1 cellular context compared by ENCODE assay signal in the genomic region with DNA sequence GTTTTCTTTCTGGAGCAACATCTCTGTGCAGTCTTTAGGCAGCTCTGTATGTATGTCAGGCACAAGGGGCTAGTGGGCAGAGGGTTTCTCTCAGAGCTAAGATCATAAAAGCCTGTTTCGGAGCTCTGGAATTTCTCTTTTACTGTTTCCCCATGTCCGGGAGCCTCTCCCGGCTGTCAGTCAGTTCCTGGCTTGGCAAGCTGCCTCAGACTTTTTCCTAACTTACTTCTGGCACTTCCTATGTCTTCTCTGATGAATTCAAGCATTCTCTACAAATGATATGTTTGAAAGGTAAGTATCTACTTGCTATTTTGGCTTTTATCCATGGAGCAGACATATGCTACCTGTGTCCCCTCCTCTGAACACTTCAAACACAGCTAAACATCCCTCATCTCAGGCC.
TF ChIP-seq lines count a peak whose summit lies in the region.

No MANE protein-coding gene starts in this region.

TF ChIP-seq in H1, 55 proteins besides CTCF, POLR2A, EP300 and RAD21:
- TF ChIP-seq NANOG (IDR thresholded peaks at IDR 0.05; ENCODE audit: insufficient read depth, low read depth, low read length, poor library complexity, severe bottlenecking) (no peak), RFX5 (IDR thresholded peaks at IDR 0.05; ENCODE audit: borderline replicate concordance, low read depth, low read length) (no peak), TEAD4 (IDR thresholded peaks at IDR 0.05; ENCODE audit: low read depth, low read length) (no peak), TAF1 (IDR thresholded peaks at IDR 0.05; ENCODE audit: low read depth, low read length) (no peak), SUZ12 (IDR thresholded peaks at IDR 0.05; ENCODE audit: low read length) (no peak), POLR2AphosphoS5 (IDR thresholded peaks at IDR 0.05; ENCODE audit: low read depth, low read length) (no peak)
- TF ChIP-seq, protein P1, sequence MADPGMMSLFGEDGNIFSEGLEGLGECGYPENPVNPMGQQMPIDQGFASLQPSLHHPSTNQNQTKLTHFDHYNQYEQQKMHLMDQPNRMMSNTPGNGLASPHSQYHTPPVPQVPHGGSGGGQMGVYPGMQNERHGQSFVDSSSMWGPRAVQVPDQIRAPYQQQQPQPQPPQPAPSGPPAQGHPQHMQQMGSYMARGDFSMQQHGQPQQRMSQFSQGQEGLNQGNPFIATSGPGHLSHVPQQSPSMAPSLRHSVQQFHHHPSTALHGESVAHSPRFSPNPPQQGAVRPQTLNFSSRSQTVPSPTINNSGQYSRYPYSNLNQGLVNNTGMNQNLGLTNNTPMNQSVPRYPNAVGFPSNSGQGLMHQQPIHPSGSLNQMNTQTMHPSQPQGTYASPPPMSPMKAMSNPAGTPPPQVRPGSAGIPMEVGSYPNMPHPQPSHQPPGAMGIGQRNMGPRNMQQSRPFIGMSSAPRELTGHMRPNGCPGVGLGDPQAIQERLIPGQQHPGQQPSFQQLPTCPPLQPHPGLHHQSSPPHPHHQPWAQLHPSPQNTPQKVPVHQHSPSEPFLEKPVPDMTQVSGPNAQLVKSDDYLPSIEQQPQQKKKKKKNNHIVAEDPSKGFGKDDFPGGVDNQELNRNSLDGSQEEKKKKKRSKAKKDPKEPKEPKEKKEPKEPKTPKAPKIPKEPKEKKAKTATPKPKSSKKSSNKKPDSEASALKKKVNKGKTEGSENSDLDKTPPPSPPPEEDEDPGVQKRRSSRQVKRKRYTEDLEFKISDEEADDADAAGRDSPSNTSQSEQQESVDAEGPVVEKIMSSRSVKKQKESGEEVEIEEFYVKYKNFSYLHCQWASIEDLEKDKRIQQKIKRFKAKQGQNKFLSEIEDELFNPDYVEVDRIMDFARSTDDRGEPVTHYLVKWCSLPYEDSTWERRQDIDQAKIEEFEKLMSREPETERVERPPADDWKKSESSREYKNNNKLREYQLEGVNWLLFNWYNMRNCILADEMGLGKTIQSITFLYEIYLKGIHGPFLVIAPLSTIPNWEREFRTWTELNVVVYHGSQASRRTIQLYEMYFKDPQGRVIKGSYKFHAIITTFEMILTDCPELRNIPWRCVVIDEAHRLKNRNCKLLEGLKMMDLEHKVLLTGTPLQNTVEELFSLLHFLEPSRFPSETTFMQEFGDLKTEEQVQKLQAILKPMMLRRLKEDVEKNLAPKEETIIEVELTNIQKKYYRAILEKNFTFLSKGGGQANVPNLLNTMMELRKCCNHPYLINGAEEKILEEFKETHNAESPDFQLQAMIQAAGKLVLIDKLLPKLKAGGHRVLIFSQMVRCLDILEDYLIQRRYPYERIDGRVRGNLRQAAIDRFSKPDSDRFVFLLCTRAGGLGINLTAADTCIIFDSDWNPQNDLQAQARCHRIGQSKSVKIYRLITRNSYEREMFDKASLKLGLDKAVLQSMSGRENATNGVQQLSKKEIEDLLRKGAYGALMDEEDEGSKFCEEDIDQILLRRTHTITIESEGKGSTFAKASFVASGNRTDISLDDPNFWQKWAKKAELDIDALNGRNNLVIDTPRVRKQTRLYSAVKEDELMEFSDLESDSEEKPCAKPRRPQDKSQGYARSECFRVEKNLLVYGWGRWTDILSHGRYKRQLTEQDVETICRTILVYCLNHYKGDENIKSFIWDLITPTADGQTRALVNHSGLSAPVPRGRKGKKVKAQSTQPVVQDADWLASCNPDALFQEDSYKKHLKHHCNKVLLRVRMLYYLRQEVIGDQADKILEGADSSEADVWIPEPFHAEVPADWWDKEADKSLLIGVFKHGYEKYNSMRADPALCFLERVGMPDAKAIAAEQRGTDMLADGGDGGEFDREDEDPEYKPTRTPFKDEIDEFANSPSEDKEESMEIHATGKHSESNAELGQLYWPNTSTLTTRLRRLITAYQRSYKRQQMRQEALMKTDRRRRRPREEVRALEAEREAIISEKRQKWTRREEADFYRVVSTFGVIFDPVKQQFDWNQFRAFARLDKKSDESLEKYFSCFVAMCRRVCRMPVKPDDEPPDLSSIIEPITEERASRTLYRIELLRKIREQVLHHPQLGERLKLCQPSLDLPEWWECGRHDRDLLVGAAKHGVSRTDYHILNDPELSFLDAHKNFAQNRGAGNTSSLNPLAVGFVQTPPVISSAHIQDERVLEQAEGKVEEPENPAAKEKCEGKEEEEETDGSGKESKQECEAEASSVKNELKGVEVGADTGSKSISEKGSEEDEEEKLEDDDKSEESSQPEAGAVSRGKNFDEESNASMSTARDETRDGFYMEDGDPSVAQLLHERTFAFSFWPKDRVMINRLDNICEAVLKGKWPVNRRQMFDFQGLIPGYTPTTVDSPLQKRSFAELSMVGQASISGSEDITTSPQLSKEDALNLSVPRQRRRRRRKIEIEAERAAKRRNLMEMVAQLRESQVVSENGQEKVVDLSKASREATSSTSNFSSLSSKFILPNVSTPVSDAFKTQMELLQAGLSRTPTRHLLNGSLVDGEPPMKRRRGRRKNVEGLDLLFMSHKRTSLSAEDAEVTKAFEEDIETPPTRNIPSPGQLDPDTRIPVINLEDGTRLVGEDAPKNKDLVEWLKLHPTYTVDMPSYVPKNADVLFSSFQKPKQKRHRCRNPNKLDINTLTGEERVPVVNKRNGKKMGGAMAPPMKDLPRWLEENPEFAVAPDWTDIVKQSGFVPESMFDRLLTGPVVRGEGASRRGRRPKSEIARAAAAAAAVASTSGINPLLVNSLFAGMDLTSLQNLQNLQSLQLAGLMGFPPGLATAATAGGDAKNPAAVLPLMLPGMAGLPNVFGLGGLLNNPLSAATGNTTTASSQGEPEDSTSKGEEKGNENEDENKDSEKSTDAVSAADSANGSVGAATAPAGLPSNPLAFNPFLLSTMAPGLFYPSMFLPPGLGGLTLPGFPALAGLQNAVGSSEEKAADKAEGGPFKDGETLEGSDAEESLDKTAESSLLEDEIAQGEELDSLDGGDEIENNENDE (IDR thresholded peaks at IDR 0.05; ENCODE audit: insufficient replicate concordance, low read length) = no peak
